ENCODE assay signal across 15 cellular contexts in the genomic region with DNA sequence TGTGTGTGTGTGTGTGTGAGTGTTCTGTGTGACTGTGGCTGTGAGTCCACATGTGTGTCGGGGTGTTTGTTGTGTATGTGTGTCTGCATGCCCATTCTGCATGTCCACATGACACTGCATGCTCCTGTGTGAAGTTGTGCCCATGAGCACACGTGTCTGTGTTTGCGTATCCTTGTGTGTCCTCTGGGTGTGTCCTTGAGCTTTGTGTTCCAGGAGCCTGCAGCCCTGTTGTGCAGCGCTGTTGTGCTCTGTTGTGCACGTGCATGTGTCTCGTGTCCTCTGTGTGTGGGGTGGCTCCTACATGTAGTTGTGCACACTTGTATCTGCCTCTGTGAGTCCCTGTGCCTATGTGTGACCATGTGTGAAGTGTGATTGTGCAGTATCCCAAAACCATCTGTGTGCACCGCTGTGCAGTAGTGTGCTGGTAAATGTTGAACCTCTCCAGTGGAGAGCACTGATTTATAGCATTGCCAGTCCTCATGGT. TPM values are rescaled to one million over a fixed set of nuclear protein-coding genes. Genes with fewer than 3 reads are reported as not detected.
DNase-seq lines count a peak whose midpoint lies in the region; ATAC-seq and TF ChIP-seq lines count a peak whose summit lies in the region.
"Had no signal": no experiment of that assay in that cellular context is flagged by ENCODE, and none has a peak within 500 bp of the region (broad histone marks: within the 10 kb centered on the region; RNA-seq: fewer than 3 reads in every experiment).

No MANE protein-coding gene starts in this region.

- H3K4me1 ChIP-seq in neuronal stem cell (ENCODE audit: control insufficient read depth in 2 of 2, insufficient read depth in 1 of 2, low read depth in 1 of 2, low read length in 2 of 2), result no peaks in the 10 kb centered on the region
- H3K4me1 ChIP-seq: lower lobe of right lung, SJCRH30 had no signal

- no peak overlapping the region for H3K4ac ChIP-seq in neuronal stem cell (ENCODE audit: low read length)

- H2BK15ac ChIP-seq in neuronal stem cell (ENCODE audit: low read length), result no peak overlapping the region

- H3K36me3 Mint-ChIP-seq in activated CD4-positive, alpha-beta T cell treated with anti-CD3 and anti-CD28 coated beads, Interleukin-2, amount 10 ng/mL, durations not matched to agents 24 days and 14 days (ENCODE audit: low read depth), result peaks cover 8% of the 10 kb centered on the region
- H3K36me3 Mint-ChIP-seq in activated T-helper 1 cell treated with anti-CD3 and anti-CD28 coated beads, Interleukin-12 subunit alpha, Interleukin-12 subunit beta, Interleukin-2, Interleukin-4 antibody, amounts not matched to agents 30 ng/mL and 10 ng/mL and 1 ng/mL, durations not matched to agents 14 hours and 24 hours and 36 hours (ENCODE audit: low read depth), result peaks cover 3% of the 10 kb centered on the region
- no peaks in the 10 kb centered on the region for H3K36me3 Mint-ChIP-seq in osteocyte (ENCODE audit: unreplicated experiment)

- no peak overlapping the region for H2BK12ac ChIP-seq in neuronal stem cell (ENCODE audit: low read length)

- H2AK5ac ChIP-seq in neuronal stem cell (ENCODE audit: low read depth, low read length), result no peak overlapping the region

- no peak overlapping the region for H2BK120ac ChIP-seq in neuronal stem cell (ENCODE audit: low read depth, low read length)

- peak overlapping the region; percentile 6 for H3K27ac Mint-ChIP-seq in activated CD4-positive, alpha-beta T cell treated with anti-CD3 and anti-CD28 coated beads, Interleukin-2, amount 10 ng/mL, durations not matched to agents 24 days and 14 days
- H3K27ac Mint-ChIP-seq in activated T-helper 1 cell treated with anti-CD3 and anti-CD28 coated beads, Interleukin-12 subunit alpha, Interleukin-12 subunit beta, Interleukin-2, Interleukin-4 antibody, amounts not matched to agents 30 ng/mL and 10 ng/mL and 1 ng/mL, durations not matched to agents 14 hours and 24 hours and 36 hours, result peak overlapping the region; percentile 79
- H3K27ac Mint-ChIP-seq in osteocyte (ENCODE audit: unreplicated experiment), result no peak overlapping the region
- H3K27ac Mint-ChIP-seq: activated T-helper 2 cell treated with anti-CD3 and anti-CD28 coated beads, Interferon-gamma antibody, Interleukin-2, Interleukin-4, amounts not matched to agents 10 μg/mL and 5 μg/mL and 100 μg/mL, durations not matched to agents 14 hours and 24 hours and 36 hours; brain had no signal

- peak overlapping the region; percentile 1 for H3K18ac ChIP-seq in neuronal stem cell (ENCODE audit: low read length)

- intact Hi-C loops in activated CD4-positive, alpha-beta T cell treated with anti-CD3 and anti-CD28 coated beads, Interleukin-2, amount 10 ng/mL, durations not matched to agents 24 days and 14 days (cut with micrococcal nuclease), result loop anchor here (5.0 kb wide), 1 partner anchor 149 kb away; no protein-coding TSS in a partner anchor
- intact Hi-C loops in activated T-helper 1 cell treated with anti-CD3 and anti-CD28 coated beads, Interleukin-12 subunit alpha, Interleukin-12 subunit beta, Interleukin-2, Interleukin-4 antibody, amounts not matched to agents 30 ng/mL and 10 ng/mL and 1 ng/mL, durations not matched to agents 14 hours and 24 hours and 36 hours (cut with micrococcal nuclease), result no loop called here

- H2BK5ac ChIP-seq in neuronal stem cell (ENCODE audit: low read length), result no peak overlapping the region

- peaks cover 2% of the 10 kb centered on the region for H3K27me3 Mint-ChIP-seq in activated CD4-positive, alpha-beta T cell treated with anti-CD3 and anti-CD28 coated beads, Interleukin-2, amount 10 ng/mL, durations not matched to agents 24 days and 14 days
- no peaks in the 10 kb centered on the region for H3K27me3 Mint-ChIP-seq in activated T-helper 1 cell treated with anti-CD3 and anti-CD28 coated beads, Interleukin-12 subunit alpha, Interleukin-12 subunit beta, Interleukin-2, Interleukin-4 antibody, amounts not matched to agents 30 ng/mL and 10 ng/mL and 1 ng/mL, durations not matched to agents 14 hours and 24 hours and 36 hours (ENCODE audit: insufficient read depth)
- peaks cover 2% of the 10 kb centered on the region for H3K27me3 Mint-ChIP-seq in osteocyte (ENCODE audit: unreplicated experiment)

- no peak overlapping the region for H3K14ac ChIP-seq in neuronal stem cell (ENCODE audit: low read length)

- no peaks in the 10 kb centered on the region for H3K79me1 ChIP-seq in neuronal stem cell (ENCODE audit: low read depth, low read length)

- no peak overlapping the region for H2AFZ ChIP-seq in neuronal stem cell (ENCODE audit: low read length)

- no peaks in the 10 kb centered on the region for H3K36me3 ChIP-seq in neuronal stem cell (replicated peaks in 1 of 2; ENCODE audit: control insufficient read depth in 2 of 2, insufficient read depth in 2 of 2, low read length in 2 of 2)
- H3K36me3 ChIP-seq: lower lobe of right lung, SJCRH30, WERI-Rb-1 had no signal

- peaks cover 3 to 6% of the 10 kb centered on the region in 2 donors for H3K9me3 ChIP-seq in neuronal stem cell (replicated peaks in 1 of 2; ENCODE audit: control insufficient read depth in 2 of 2, insufficient read depth in 1 of 2, low read depth in 1 of 2, low read length in 2 of 2)
- H3K9me3 ChIP-seq: lower lobe of right lung, SJCRH30 had no signal

- no peak for DNase-seq in activated CD4-positive, alpha-beta T cell treated with anti-CD3 and anti-CD28 coated beads, Interleukin-2, amount 10 ng/mL, durations not matched to agents 24 days and 14 days
- no peak for DNase-seq in activated CD4-positive, alpha-beta T cell treated with anti-CD3 and anti-CD28 coated beads for 1 hour
- no peak for DNase-seq in HL-60 (ENCODE audit: low read depth in 1 of 2, low spot score in 1 of 2)
- DNase-seq in activated T-helper 1 cell treated with anti-CD3 and anti-CD28 coated beads, Interleukin-12 subunit alpha, Interleukin-12 subunit beta, Interleukin-2, Interleukin-4 antibody, amounts not matched to agents 30 ng/mL and 10 ng/mL and 1 ng/mL, durations not matched to agents 14 hours and 24 hours and 36 hours (ENCODE audit: low spot score), result no peak
- DNase-seq in neuronal stem cell (ENCODE audit: low spot score), result no peak
- DNase-seq in NCI-H128 (lab: John Stamatoyannopoulos, UW; ENCODE audit: unreplicated experiment), result no peak
- no peak for DNase-seq in osteocyte (ENCODE audit: extremely low spot score, unreplicated experiment)
- DNase-seq: COR-L47, lower lobe of right lung, NCI-H2171 treated with DMSO at 0.1 percent for 48 hours, SJCRH30, WERI-Rb-1 had no signal

- H3K27me3 ChIP-seq in HL-60 (ENCODE audit: insufficient read depth, poor library complexity, severe bottlenecking) (no peaks in the 10 kb centered on the region), neuronal stem cell (ENCODE audit: control insufficient read depth in 3 of 3, insufficient read depth in 3 of 3, low read depth in 1 of 3, low read length in 3 of 3) (no peaks in the 10 kb centered on the region)
- H3K27me3 ChIP-seq: SJCRH30 had no signal

- no peak overlapping the region for H4K8ac ChIP-seq in neuronal stem cell (ENCODE audit: low read depth, low read length)

- TF ChIP-seq CTCF in HL-60 (IDR thresholded peaks at IDR 0.05; ENCODE audit: insufficient read depth, low read length) (no peak), osteocyte (IDR thresholded peaks at IDR 0.05) (no peak)

- no peaks in the 10 kb centered on the region for H3K9me3 Mint-ChIP-seq in activated CD4-positive, alpha-beta T cell treated with anti-CD3 and anti-CD28 coated beads, Interleukin-2, amount 10 ng/mL, durations not matched to agents 24 days and 14 days
- H3K9me3 Mint-ChIP-seq in activated T-helper 1 cell treated with anti-CD3 and anti-CD28 coated beads, Interleukin-12 subunit alpha, Interleukin-12 subunit beta, Interleukin-2, Interleukin-4 antibody, amounts not matched to agents 30 ng/mL and 10 ng/mL and 1 ng/mL, durations not matched to agents 14 hours and 24 hours and 36 hours, result no peaks in the 10 kb centered on the region
- H3K9me3 Mint-ChIP-seq in osteocyte (ENCODE audit: unreplicated experiment), result no peaks in the 10 kb centered on the region

- H4K91ac ChIP-seq in neuronal stem cell (ENCODE audit: low read depth, low read length, poor library complexity), result no peak overlapping the region

- no peak for ATAC-seq in HG02763 (IDR thresholded peaks at IDR 0.05; ENCODE audit: unreplicated experiment)
- ATAC-seq: lower lobe of right lung had no signal

- H3K4me2 ChIP-seq in neuronal stem cell (ENCODE audit: insufficient read depth, low read length, poor library complexity, severe bottlenecking), result no peak overlapping the region

- peak overlapping the region; percentile 74 for H3K4me3 Mint-ChIP-seq in activated CD4-positive, alpha-beta T cell treated with anti-CD3 and anti-CD28 coated beads, Interleukin-2, amount 10 ng/mL, durations not matched to agents 24 days and 14 days
- peak overlapping the region; percentile 69 for H3K4me3 Mint-ChIP-seq in activated T-helper 1 cell treated with anti-CD3 and anti-CD28 coated beads, Interleukin-12 subunit alpha, Interleukin-12 subunit beta, Interleukin-2, Interleukin-4 antibody, amounts not matched to agents 30 ng/mL and 10 ng/mL and 1 ng/mL, durations not matched to agents 14 hours and 24 hours and 36 hours
- H3K4me3 Mint-ChIP-seq in osteocyte (ENCODE audit: unreplicated experiment), result no peak overlapping the region
- H3K4me3 Mint-ChIP-seq: brain had no signal

- H3K4me3 ChIP-seq in HL-60 (replicated peaks; ENCODE audit: insufficient read depth, low read length) (no peak overlapping the region), neuronal stem cell (ENCODE audit: low read length in 2 of 2) (no peak overlapping the region)
- H3K4me3 ChIP-seq: lower lobe of right lung, SJCRH30 had no signal

- peak overlapping the region; percentile 30 for H3K23ac ChIP-seq in neuronal stem cell (ENCODE audit: low read depth, low read length, poor library complexity)

- no CpG with 5 or more reads among the region's 7 CpGs for WGBS in neuronal stem cell (ENCODE audit: extremely low coverage in 2 of 2, insufficient read length in 2 of 2, insufficient replicate concordance in 1 of 2), 2 donors

- H3K4me1 Mint-ChIP-seq in activated CD4-positive, alpha-beta T cell treated with anti-CD3 and anti-CD28 coated beads, Interleukin-2, amount 10 ng/mL, durations not matched to agents 24 days and 14 days, result peaks cover 54% of the 10 kb centered on the region
- H3K4me1 Mint-ChIP-seq in activated T-helper 1 cell treated with anti-CD3 and anti-CD28 coated beads, Interleukin-12 subunit alpha, Interleukin-12 subunit beta, Interleukin-2, Interleukin-4 antibody, amounts not matched to agents 30 ng/mL and 10 ng/mL and 1 ng/mL, durations not matched to agents 14 hours and 24 hours and 36 hours (ENCODE audit: low read depth), result peaks cover 52% of the 10 kb centered on the region
- H3K4me1 Mint-ChIP-seq in osteocyte (ENCODE audit: unreplicated experiment), result no peaks in the 10 kb centered on the region
- H3K4me1 Mint-ChIP-seq: brain had no signal

- H3K27ac ChIP-seq in HL-60 (replicated peaks) (peak overlapping the region; percentile 22; the same call in 1 of the 2 replicates), neuronal stem cell (replicated peaks; ENCODE audit: low read length) (no peak overlapping the region)
- H3K27ac ChIP-seq: lower lobe of right lung, SJCRH30, WERI-Rb-1 had no signal

- no peak overlapping the region for H3K9ac ChIP-seq in neuronal stem cell (ENCODE audit: low read depth, low read length, poor library complexity)

RNA-seq across cellular contexts. Expression of gene ARHGEF18, which starts 2.2 kb away (rescaled TPM):
- 30.6 and 34.8 TPM in 2 replicates for total RNA-seq in activated CD4-positive, alpha-beta T cell treated with anti-CD3 and anti-CD28 coated beads, Interleukin-2, amount 10 ng/mL, durations not matched to agents 24 days and 14 days
- 29.3 and 30.5 TPM in 2 replicates for total RNA-seq in activated T-helper 1 cell treated with anti-CD3 and anti-CD28 coated beads, Interleukin-12 subunit alpha, Interleukin-12 subunit beta, Interleukin-2, Interleukin-4 antibody, amounts not matched to agents 30 ng/mL and 10 ng/mL and 1 ng/mL, durations not matched to agents 14 hours and 24 hours and 36 hours
- 15.2 TPM for polyA plus RNA-seq in neuronal stem cell (2013, experiment 1 of 2)
- polyA plus RNA-seq in neuronal stem cell (2013, experiment 2 of 2), result 16.1 TPM
- 42.6 and 45.1 TPM in 2 replicates for total RNA-seq in osteocyte

RNA-seq across cellular contexts. Expression of gene INSR, which starts 52.3 kb away (rescaled TPM):
- 1.7 and 1.9 TPM in 2 replicates for total RNA-seq in activated CD4-positive, alpha-beta T cell treated with anti-CD3 and anti-CD28 coated beads, Interleukin-2, amount 10 ng/mL, durations not matched to agents 24 days and 14 days
- 1.5 TPM in 2 replicates for total RNA-seq in activated T-helper 1 cell treated with anti-CD3 and anti-CD28 coated beads, Interleukin-12 subunit alpha, Interleukin-12 subunit beta, Interleukin-2, Interleukin-4 antibody, amounts not matched to agents 30 ng/mL and 10 ng/mL and 1 ng/mL, durations not matched to agents 14 hours and 24 hours and 36 hours
- polyA plus RNA-seq in neuronal stem cell (2013, experiment 1 of 2), result 5.0 TPM
- polyA plus RNA-seq in neuronal stem cell (2013, experiment 2 of 2), result 5.4 TPM
- 27.3 and 30.7 TPM in 2 replicates for total RNA-seq in osteocyte
